In genomic region chr4:153034681-153035080, GRCh38 we compare ENCODE assay signal across 19 cellular contexts.
"Had no signal": no experiment of that assay in that cellular context is flagged by ENCODE, and none has a peak within 500 bp of the region (broad histone marks: within the 10 kb centered on the region; RNA-seq: fewer than 3 reads in every experiment).

No MANE protein-coding gene starts in this region.

- H3K4me3 ChIP-seq: esophagus squamous epithelium, lung, prostate gland, right lobe of liver, testis, tibial artery had no signal

- ATAC-seq: effector memory CD8-positive, alpha-beta T cell; natural killer cell; right lobe of liver had no signal

- H3K27me3 ChIP-seq: esophagus squamous epithelium, right lobe of liver, testis had no signal

- H3K4me1 ChIP-seq: esophagus squamous epithelium, right lobe of liver, testis, tibial artery had no signal

- DNase-seq: cortex of kidney; effector memory CD8-positive, alpha-beta T cell; erythroblast; esophagus squamous epithelium; foreskin melanocyte; hypothalamus; immature natural killer cell; islet precursor cell; kidney glomerular epithelial cell; natural killer cell; right lobe of liver; small intestine; stimulated activated CD4-positive, alpha-beta T cell treated with anti-CD3 and anti-CD28 coated beads, Interleukin-15, amount 100 ng/mL, for 24 hours; stimulated activated CD4-positive, alpha-beta T cell treated with anti-CD3 and anti-CD28 coated beads, Interleukin-2, amount 100 ng/mL, for 48 hours; substantia nigra; testis; tibial artery had no signal

- H3K27ac ChIP-seq: esophagus squamous epithelium, prostate gland, right lobe of liver, testis, tibial artery had no signal

- H3K36me3 ChIP-seq: esophagus squamous epithelium, prostate gland, right lobe of liver, tibial artery had no signal

- H3K9me3 ChIP-seq: prostate gland, right lobe of liver, testis, tibial artery had no signal
